In genomic region chr1:157367091-157367739, GRCh38 we compare ENCODE assay signal across 1 cellular context.
TF ChIP-seq lines count a peak whose summit lies in the region.

No MANE protein-coding gene starts in this region.

TF ChIP-seq in K562, 482 proteins besides CTCF, POLR2A, EP300 and RAD21 (continued from another document and continues in another):
- no peak for TF ChIP-seq E2F6 (IDR thresholded peaks at IDR 0.05; ENCODE audit: borderline replicate concordance in 1 of 2, extremely low read depth in 1 of 2, insufficient read depth in 1 of 2, insufficient read length in 1 of 2, low read depth in 1 of 2, low read length in 1 of 2, poor library complexity in 1 of 2, severe bottlenecking in 1 of 2)
- TF ChIP-seq ID3 (CRISPR knock-in tag; IDR thresholded peaks at IDR 0.05), result no peak
- peak; percentile 63; the same call in 1 of the 2 replicates for TF ChIP-seq ID3 (tag; IDR thresholded peaks at IDR 0.05)
- no peak for TF ChIP-seq CHAMP1 (IDR thresholded peaks at IDR 0.05)
- no peak for TF ChIP-seq XRCC3 (IDR thresholded peaks at IDR 0.05)
- no peak for TF ChIP-seq HNRNPL (IDR thresholded peaks at IDR 0.05; ENCODE audit: low read depth, low read length)
- TF ChIP-seq PKNOX1 (IDR thresholded peaks at IDR 0.05), result 0 out of 2 replicates have a peak, but pooled peaks have one; percentile 46
- TF ChIP-seq SOX6 (IDR thresholded peaks at IDR 0.05), result no peak
- peak in 1 of 2 experiments; percentile 33; a peak in 1 of 4 replicates for TF ChIP-seq MNT (conservative IDR thresholded peaks at IDR 0.05)
- TF ChIP-seq CC2D1A (IDR thresholded peaks at IDR 0.05), result no peak
- TF ChIP-seq MED1 (CRISPR knock-in tag; IDR thresholded peaks at IDR 0.05; ENCODE audit: borderline replicate concordance), result no peak
- TF ChIP-seq SMAD4 (CRISPR knock-in tag; conservative IDR thresholded peaks at IDR 0.05), result peak; percentile 42
- TF ChIP-seq PURB (CRISPR knock-in tag; IDR thresholded peaks at IDR 0.05; ENCODE audit: low read depth), result no peak
- TF ChIP-seq ARID2 (IDR thresholded peaks at IDR 0.05), result no peak
- no peak for TF ChIP-seq NFIX (CRISPR knock-in tag; IDR thresholded peaks at IDR 0.05; ENCODE audit: low read depth)
- TF ChIP-seq ZBTB9 (CRISPR knock-in tag; IDR thresholded peaks at IDR 0.05), result no peak
- no peak for TF ChIP-seq THAP12 (CRISPR knock-in tag; IDR thresholded peaks at IDR 0.05)
- peak; percentile 27; the same call in 1 of the 2 replicates for TF ChIP-seq KLF16 (IDR thresholded peaks at IDR 0.05)
- TF ChIP-seq ZBTB11 (CRISPR knock-in tag; IDR thresholded peaks at IDR 0.05), result no peak
- no peak for TF ChIP-seq FOXP4 (CRISPR knock-in tag; IDR thresholded peaks at IDR 0.05; ENCODE audit: borderline replicate concordance)
- TF ChIP-seq GTF2F1 (IDR thresholded peaks at IDR 0.05; ENCODE audit: low read depth, low read length), result no peak
- TF ChIP-seq PTRF (tag; IDR thresholded peaks at IDR 0.05), result no peak
- TF ChIP-seq ARID3A (IDR thresholded peaks at IDR 0.05; ENCODE audit: borderline replicate concordance, low read depth, low read length), result no peak
- TF ChIP-seq ARHGAP35 (IDR thresholded peaks at IDR 0.05; ENCODE audit: partially characterized antibody), result no peak
- no peak for TF ChIP-seq SIN3A (IDR thresholded peaks at IDR 0.05; ENCODE audit: borderline replicate concordance in 2 of 2, control insufficient read depth in 1 of 2, low read depth in 2 of 2, low read length in 2 of 2)
- TF ChIP-seq ATF7 (IDR thresholded peaks at IDR 0.05), result 0 out of 2 replicates have a peak, but pooled peaks have one; percentile 26
- no peak for TF ChIP-seq NR2F6 (CRISPR knock-in tag; IDR thresholded peaks at IDR 0.05)
- TF ChIP-seq ZNF431 (CRISPR knock-in tag; IDR thresholded peaks at IDR 0.05), result no peak
- TF ChIP-seq CBX3 (IDR thresholded peaks at IDR 0.05; ENCODE audit: borderline replicate concordance in 1 of 2, low read length in 2 of 2), result peak in 1 of 2 experiments; percentile 69; a peak in 1 of 3 replicates
- TF ChIP-seq ZFP91 (CRISPR knock-in tag; IDR thresholded peaks at IDR 0.05), result no peak
- TF ChIP-seq ARNT (IDR thresholded peaks at IDR 0.05), result no peak
- TF ChIP-seq ZBTB8A (IDR thresholded peaks at IDR 0.05; ENCODE audit: partially characterized antibody), result no peak
- no peak for TF ChIP-seq MLX (CRISPR knock-in tag; conservative IDR thresholded peaks at IDR 0.05)
- TF ChIP-seq ELF1 (tag; IDR thresholded peaks at IDR 0.05), result peak; percentile 78
- no peak for TF ChIP-seq THRB (CRISPR knock-in tag; conservative IDR thresholded peaks at IDR 0.05)
- TF ChIP-seq ZC3H4 (CRISPR knock-in tag; IDR thresholded peaks at IDR 0.05; ENCODE audit: borderline replicate concordance), result no peak
- 0 out of 2 replicates have a peak, but pooled peaks have one; percentile 25 for TF ChIP-seq DPF2 (IDR thresholded peaks at IDR 0.05)
